In genomic region chr12:1282670-1283361, GRCh38 we compare ENCODE assay signal across 17 cellular contexts.
A peak's percentile ranks its signal among the peaks of the same experiment; 100 is the strongest.
DNase-seq lines count a peak whose midpoint lies in the region; FAIRE-seq and TF ChIP-seq lines count a peak whose summit lies in the region.
"Had no signal": no experiment of that assay in that cellular context is flagged by ENCODE, and none has a peak within 500 bp of the region (broad histone marks: within the 10 kb centered on the region; RNA-seq: fewer than 3 reads in every experiment).

No MANE protein-coding gene starts in this region.

- H3K27ac ChIP-seq in A673 (ENCODE audit: low read depth, low read length, poor library complexity, severe bottlenecking) = peak overlapping the region; percentile 24

- no TSS peak for BruUV-seq in A673 (replicated peaks; lab: Mats Ljungman, UMichigan)

- intact Hi-C loops in A673 (cut with micrococcal nuclease; ENCODE audit: unreplicated experiment) = loop anchor here (5.0 kb wide), 1 partner anchor 309 kb away; the partner anchor contains the start of gene FBXL14

- no peak for FAIRE-seq in urothelium cell line (lab: Jason Lieb, UNC)
- FAIRE-seq: A204.1, D721Med, islet of Langerhans, small intestine had no signal

- no peak for TF ChIP-seq CTCF in A673 (conservative IDR thresholded peaks at IDR 0.05; ENCODE audit: low read depth, low read length)

- H3K4me1 ChIP-seq in A673 (ENCODE audit: insufficient read depth, low read length, poor library complexity, severe bottlenecking) = peaks cover 27% of the 10 kb centered on the region

- no peaks in the 10 kb centered on the region for H3K9me3 ChIP-seq in A673 (ENCODE audit: low read depth, low read length, poor library complexity, severe bottlenecking)

- H3K4me3 ChIP-seq in A673 (ENCODE audit: low read depth, low read length, poor library complexity, severe bottlenecking) = no peak overlapping the region

- H3K27me3 ChIP-seq in A673 (replicated peaks; ENCODE audit: insufficient read depth, low read depth, low read length, poor library complexity) = no peaks in the 10 kb centered on the region

- H3K36me3 ChIP-seq in A673 (ENCODE audit: insufficient read depth, low read length, poor library complexity, severe bottlenecking) = no peaks in the 10 kb centered on the region

- CTCF ChIA-PET in A673 (lab: Charles Lee) = no interaction called here

- POLR2A ChIA-PET in A673 (lab: Charles Lee; ENCODE audit: low non-redundant PET) = interaction anchor here (0.5 kb wide), 1 partner anchor 52 kb away, joined by 4 read pairs; no protein-coding TSS in a partner anchor

- peak; percentile 80 for DNase-seq in A673 (ENCODE audit: low spot score)
- peak; percentile 89 for DNase-seq in NCI-H2171 treated with DMSO at 0.1 percent for 48 hours (lab: John Stamatoyannopoulos, UW)
- peak; percentile 50 for DNase-seq in fibroblast of gingiva (ENCODE audit: low read depth)
- DNase-seq in mucosa of gallbladder (ENCODE audit: low spot score) = peak; percentile 41
- no peak for DNase-seq in stimulated activated naive CD4-positive, alpha-beta T cell (lab: John Stamatoyannopoulos, UW)
- DNase-seq in activated effector memory CD4-positive, alpha-beta T cell treated with anti-CD3 and anti-CD28 coated beads, Interleukin-2, amount 50 U/mL, for 16 hours = no peak
- DNase-seq in NCI-H146 treated with DMSO at 0.1 percent for 48 hours (lab: John Stamatoyannopoulos, UW; ENCODE audit: unreplicated experiment) = no peak
- DNase-seq in urothelium cell line (ENCODE audit: low spot score) = no peak
- DNase-seq: activated CD4-positive, alpha-beta memory T cell treated with anti-CD3 and anti-CD28 coated beads for 36 hours; erythroblast; naive thymus-derived CD4-positive, alpha-beta T cell; NCI-H510A; small intestine; trophoblast cell had no signal

Comparison
In these comparisons a context has a peak if more than half of its experiments do, and no peak if none do; other contexts are left out.
1. DNase-seq: peak in A673 (single experiment), NCI-H2171 treated with DMSO at 0.1 percent for 48 hours (single experiment), fibroblast of gingiva (single experiment) and mucosa of gallbladder (single experiment); none in stimulated activated naive CD4-positive, alpha-beta T cell (0 of 6), activated effector memory CD4-positive, alpha-beta T cell treated with anti-CD3 and anti-CD28 coated beads, Interleukin-2, amount 50 U/mL, for 16 hours (single experiment), NCI-H146 treated with DMSO at 0.1 percent for 48 hours (single experiment) and urothelium cell line (single experiment).